ENCODE assay signal across 2 cellular contexts in the genomic region with DNA sequence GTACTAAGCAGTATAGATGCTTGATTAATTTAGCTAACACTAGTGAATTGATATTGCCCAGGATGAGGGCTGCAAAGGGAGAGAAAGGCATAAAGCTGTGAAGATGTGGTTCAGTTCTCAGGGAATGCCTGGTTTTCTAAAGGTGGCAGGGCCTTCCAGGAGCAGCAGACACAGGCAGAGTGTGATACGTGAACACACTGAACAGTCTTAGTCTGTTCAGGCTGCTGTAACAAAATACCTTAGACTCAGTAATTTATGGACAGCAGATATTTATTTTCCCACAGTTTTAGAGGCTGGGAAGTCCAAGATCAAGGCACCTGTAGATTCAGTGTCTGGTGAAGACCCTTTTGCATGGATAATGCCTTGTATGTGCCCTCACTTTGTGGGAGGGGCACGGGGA.
TF ChIP-seq lines count a peak whose summit lies in the region.

No MANE protein-coding gene starts in this region.

TF ChIP-seq in IMR-90, 13 proteins besides CTCF, POLR2A, EP300 and RAD21:
- TF ChIP-seq MAZ (IDR thresholded peaks at IDR 0.05; ENCODE audit: borderline replicate concordance, low read depth, low read length), result no peak
- TF ChIP-seq CHD1 (IDR thresholded peaks at IDR 0.05; ENCODE audit: low read depth, low read length), result no peak
- TF ChIP-seq RCOR1 (IDR thresholded peaks at IDR 0.05; ENCODE audit: insufficient replicate concordance, low read length), result no peak
- no peak for TF ChIP-seq SMC3 (IDR thresholded peaks at IDR 0.05; ENCODE audit: low read depth, low read length)
- no peak for TF ChIP-seq NFE2L2 (IDR thresholded peaks at IDR 0.05; ENCODE audit: low read depth, low read length)
- no peak for TF ChIP-seq MXI1 (IDR thresholded peaks at IDR 0.05; ENCODE audit: borderline replicate concordance, low read depth, low read length)
- TF ChIP-seq FOS (IDR thresholded peaks at IDR 0.05; ENCODE audit: low read depth, low read length), result no peak
- TF ChIP-seq, protein P1, sequence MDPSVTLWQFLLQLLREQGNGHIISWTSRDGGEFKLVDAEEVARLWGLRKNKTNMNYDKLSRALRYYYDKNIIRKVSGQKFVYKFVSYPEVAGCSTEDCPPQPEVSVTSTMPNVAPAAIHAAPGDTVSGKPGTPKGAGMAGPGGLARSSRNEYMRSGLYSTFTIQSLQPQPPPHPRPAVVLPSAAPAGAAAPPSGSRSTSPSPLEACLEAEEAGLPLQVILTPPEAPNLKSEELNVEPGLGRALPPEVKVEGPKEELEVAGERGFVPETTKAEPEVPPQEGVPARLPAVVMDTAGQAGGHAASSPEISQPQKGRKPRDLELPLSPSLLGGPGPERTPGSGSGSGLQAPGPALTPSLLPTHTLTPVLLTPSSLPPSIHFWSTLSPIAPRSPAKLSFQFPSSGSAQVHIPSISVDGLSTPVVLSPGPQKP (IDR thresholded peaks at IDR 0.05; ENCODE audit: borderline replicate concordance, low read depth, low read length), result no peak
- TF ChIP-seq CEBPB (IDR thresholded peaks at IDR 0.05; ENCODE audit: low read depth, low read length), result no peak
- TF ChIP-seq, protein P2, sequence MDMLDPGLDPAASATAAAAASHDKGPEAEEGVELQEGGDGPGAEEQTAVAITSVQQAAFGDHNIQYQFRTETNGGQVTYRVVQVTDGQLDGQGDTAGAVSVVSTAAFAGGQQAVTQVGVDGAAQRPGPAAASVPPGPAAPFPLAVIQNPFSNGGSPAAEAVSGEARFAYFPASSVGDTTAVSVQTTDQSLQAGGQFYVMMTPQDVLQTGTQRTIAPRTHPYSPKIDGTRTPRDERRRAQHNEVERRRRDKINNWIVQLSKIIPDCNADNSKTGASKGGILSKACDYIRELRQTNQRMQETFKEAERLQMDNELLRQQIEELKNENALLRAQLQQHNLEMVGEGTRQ (IDR thresholded peaks at IDR 0.05; ENCODE audit: low read depth, low read length), result no peak
- no peak for TF ChIP-seq RFX5 (IDR thresholded peaks at IDR 0.05; ENCODE audit: low read depth, low read length)

TF ChIP-seq in H1, 55 proteins besides CTCF, POLR2A, EP300 and RAD21:
- TF ChIP-seq YY1 (IDR thresholded peaks at IDR 0.05; ENCODE audit: low read depth, low read length) (no peak), POLR2AphosphoS5 (IDR thresholded peaks at IDR 0.05; ENCODE audit: low read depth, low read length) (no peak), HDAC6 (IDR thresholded peaks at IDR 0.05; ENCODE audit: low read depth, low read length) (no peak), SIX5 (IDR thresholded peaks at IDR 0.05; ENCODE audit: low read depth, low read length) (no peak), BACH1 (IDR thresholded peaks at IDR 0.05; ENCODE audit: low read length) (no peak), SAP30 (IDR thresholded peaks at IDR 0.05; ENCODE audit: insufficient read depth, insufficient replicate concordance, low read length) (no peak), CTBP2 (IDR thresholded peaks at IDR 0.05; ENCODE audit: borderline replicate concordance, insufficient read depth, insufficient read length, low read length) (no peak), MAFK (IDR thresholded peaks at IDR 0.05; ENCODE audit: low read depth, low read length) (no peak), KDM1A (IDR thresholded peaks at IDR 0.05; ENCODE audit: borderline replicate concordance, low read length) (no peak), CBX5 (IDR thresholded peaks at IDR 0.05; ENCODE audit: low read depth, low read length) (no peak)
- TF ChIP-seq, protein P3, sequence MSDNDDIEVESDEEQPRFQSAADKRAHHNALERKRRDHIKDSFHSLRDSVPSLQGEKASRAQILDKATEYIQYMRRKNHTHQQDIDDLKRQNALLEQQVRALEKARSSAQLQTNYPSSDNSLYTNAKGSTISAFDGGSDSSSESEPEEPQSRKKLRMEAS (IDR thresholded peaks at IDR 0.05), result no peak
